8 cellular contexts compared by ENCODE assay signal in genomic region chr18:48940854-48941531, GRCh38. TPM values are rescaled to one million over a fixed set of nuclear protein-coding genes. Genes with fewer than 3 reads are reported as not detected.
DNase-seq lines count a peak whose midpoint lies in the region; ATAC-seq, FAIRE-seq and TF ChIP-seq lines count a peak whose summit lies in the region.

No MANE protein-coding gene starts in this region.

- peak overlapping the region; percentile 65 for H3K4ac ChIP-seq in IMR-90 (ENCODE audit: low read depth, low read length)

- peak overlapping the region; percentile 3 to 65; a peak in 3 of 4 replicates for H4K8ac ChIP-seq in IMR-90 (ENCODE audit: low read depth in 2 of 2, low read length in 2 of 2)

- TF ChIP-seq POLR2A in IMR-90 (IDR thresholded peaks at IDR 0.05; ENCODE audit: low read depth, low read length) = no peak

- dilution Hi-C loops in IMR-90 (cut with HindIII; ENCODE audit: low sequenced_read_pairs, unreplicated experiment) = no loop called here

- peak overlapping the region; percentile 81 for H4K91ac ChIP-seq in IMR-90 (ENCODE audit: insufficient read depth, low read depth, low read length)

- H2BK5ac ChIP-seq in IMR-90 (ENCODE audit: low read depth, low read length, poor library complexity, severe bottlenecking) = peak overlapping the region; percentile 37

- no peak overlapping the region for H3K9ac ChIP-seq in IMR-90 (ENCODE audit: low read depth, low read length)

- H2BK20ac ChIP-seq in IMR-90 (ENCODE audit: low read depth, low read length) = peak overlapping the region; percentile 42

- in situ Hi-C loops in IMR-90 (cut with MboI; ENCODE audit: low sequenced_read_pairs) = loop anchor here (5.0 to 25.0 kb wide), 4 partner anchors 159 to 404 kb away; partner anchors contain the start of gene CTIF

- peak overlapping the region; percentile 59 for H2BK120ac ChIP-seq in IMR-90 (ENCODE audit: low read depth, low read length)

- intact Hi-C loops in IMR-90 (cut with micrococcal nuclease) = loop anchor here (2.0 to 5.0 kb wide), 2 partner anchors 18 to 114 kb away; no protein-coding TSS in a partner anchor

- TF ChIP-seq CTCF in IMR-90 (conservative IDR thresholded peaks at IDR 0.05; ENCODE audit: low read depth, low read length) = no peak
- no peak for TF ChIP-seq CTCF in fibroblast of pulmonary artery (IDR thresholded peaks at IDR 0.05; ENCODE audit: low read length, missing control alignments)

- H3K23ac ChIP-seq in IMR-90 (ENCODE audit: low read depth, low read length) = peak overlapping the region; percentile 69

- H3K18ac ChIP-seq in IMR-90 (ENCODE audit: low read depth, low read length) = peak overlapping the region; percentile 10; the same call in 1 of the 2 replicates

- peak overlapping the region; percentile 21; the same call in 1 of the 2 replicates for H3K14ac ChIP-seq in IMR-90 (replicated peaks; ENCODE audit: low read depth, low read length)

- H3K79me1 ChIP-seq in IMR-90 (ENCODE audit: low read depth in 1 of 2, low read length in 2 of 2) = peaks cover 4 to 88% of the 10 kb centered on the region in 2 experiments; a peak in 2 of 4 replicates

- H3K56ac ChIP-seq in IMR-90 (ENCODE audit: extremely low read depth, insufficient read depth, low read length) = peak overlapping the region; percentile 20; the same call in 1 of the 2 replicates

- H3K4me2 ChIP-seq in IMR-90 (ENCODE audit: low read depth, low read length) = peak overlapping the region; percentile 71

- peak overlapping the region; percentile 10; the same call in 1 of the 2 replicates for H4K5ac ChIP-seq in IMR-90 (ENCODE audit: low read depth, low read length)

- H2AK5ac ChIP-seq in IMR-90 (ENCODE audit: low read depth, low read length) = peak overlapping the region; percentile 52; the same call in 1 of the 2 replicates

- no peak overlapping the region for H2AFZ ChIP-seq in IMR-90 (replicated peaks; ENCODE audit: low read length, poor library complexity)

- 33% methylated on average over 8 of the region's 12 CpGs; no CpG with 5 or more reads in 1 of the 2 experiments for WGBS in IMR-90 (ENCODE audit: extremely low coverage in 2 of 2, insufficient read length in 1 of 2), 2 experiments

- DNase-seq in GM19239 (ENCODE audit: insufficient read length, low spot score) = no peak
- peak; percentile 45 for DNase-seq in IMR-90
- peak in 2 of 3 experiments; percentile 41 to 62 for DNase-seq in activated CD8-positive, alpha-beta memory T cell treated with anti-CD3 and anti-CD28 coated beads for 48 hours (ENCODE audit: low read depth in 2 of 3, low spot score in 2 of 3)
- no peak for DNase-seq in fibroblast of pulmonary artery (ENCODE audit: low read depth)
- peak; percentile 65 for DNase-seq in stimulated activated CD4-positive, alpha-beta T cell treated with anti-CD3 and anti-CD28 coated beads, Interleukin-2, amount 100 ng/mL, for 4 hours (ENCODE audit: low read depth)
- DNase-seq in HCEC 1CT = no peak
- no peak for DNase-seq in SHP77 treated with DMSO at 0.1 percent for 48 hours (lab: John Stamatoyannopoulos, UW)
- no peak for DNase-seq in SW 1271 (lab: John Stamatoyannopoulos, UW)

- FAIRE-seq in GM19239 (lab: Jason Lieb, UNC) = peak; percentile 97

- peaks cover 62% of the 10 kb centered on the region for H3K4me1 ChIP-seq in IMR-90 (ENCODE audit: control insufficient read depth, insufficient read depth, low read length)

- BruUV-seq in IMR-90 (replicated peaks; lab: Mats Ljungman, UMichigan) = no TSS peak

- peaks cover 50% of the 10 kb centered on the region for H3K9me1 ChIP-seq in IMR-90 (ENCODE audit: insufficient read depth, low read length)

- H3K9me3 ChIP-seq in IMR-90 (ENCODE audit: control insufficient read depth, insufficient read depth, low read length) = no peaks in the 10 kb centered on the region

- peaks cover 32% of the 10 kb centered on the region for H3K36me3 ChIP-seq in IMR-90 (ENCODE audit: control insufficient read depth, insufficient read depth, low read length)

- peak; percentile 33 for ATAC-seq in IMR-90 (ENCODE audit: low read depth)

- peak overlapping the region; percentile 42 for H3K27ac ChIP-seq in IMR-90 (ENCODE audit: insufficient read depth, low read length)

- POLR2A ChIA-PET in IMR-90 (lab: Charles Lee; ENCODE audit: unreplicated experiment) = interaction anchor here (0.5 to 0.8 kb wide), 2 partner anchors 11 to 347 kb away, joined by 3 to 9 read pairs; no protein-coding TSS in a partner anchor

- H3K4me3 ChIP-seq in IMR-90 (ENCODE audit: insufficient read depth, low read depth, low read length) = no peak overlapping the region
- H3K4me3 ChIP-seq in fibroblast of pulmonary artery (replicated peaks; ENCODE audit: low read depth, low read length) = peak overlapping the region; percentile 8

- no peaks in the 10 kb centered on the region for H3K27me3 ChIP-seq in IMR-90 (ENCODE audit: control insufficient read depth, insufficient read depth, low read length)

- CTCF ChIA-PET in IMR-90 (lab: Yijun Ruan, JAX) = interaction anchor here (0.6 to 0.7 kb wide), 2 partner anchors 112 to 467 kb away, joined by 3 to 4 read pairs; no protein-coding TSS in a partner anchor

- peak; percentile 17; the same call in 1 of the 2 replicates for TF ChIP-seq RAD21 in IMR-90 (IDR thresholded peaks at IDR 0.05; ENCODE audit: low read length)

- H2AK9ac ChIP-seq in IMR-90 (replicated peaks; ENCODE audit: low read depth, low read length, poor library complexity) = peak overlapping the region; percentile 2

- H4K20me1 ChIP-seq in IMR-90 (ENCODE audit: insufficient read depth, low read length) = peaks cover 97% of the 10 kb centered on the region

- H2BK15ac ChIP-seq in IMR-90 (ENCODE audit: low read depth, low read length) = peak overlapping the region; percentile 16; the same call in 1 of the 3 replicates

TF ChIP-seq in IMR-90, 13 proteins besides CTCF, POLR2A, EP300 and RAD21:
- TF ChIP-seq MAFK (IDR thresholded peaks at IDR 0.05; ENCODE audit: low read depth, low read length) = no peak
- TF ChIP-seq FOS (IDR thresholded peaks at IDR 0.05; ENCODE audit: low read depth, low read length) = no peak
- peak; percentile 45; the same call in 1 of the 2 replicates for TF ChIP-seq USF2 (IDR thresholded peaks at IDR 0.05; ENCODE audit: low read depth, low read length)
- TF ChIP-seq CHD1 (IDR thresholded peaks at IDR 0.05; ENCODE audit: low read depth, low read length) = no peak
- no peak for TF ChIP-seq RCOR1 (IDR thresholded peaks at IDR 0.05; ENCODE audit: insufficient replicate concordance, low read length)
TF ChIP-seq in IMR-90: peak in this region for 1.

RNA-seq across cellular contexts. Expression of gene SMAD7, which starts 9.8 kb away (rescaled TPM):
- total RNA-seq in IMR-90 (2012; rRNA removed) = 13.3 and 15.8 TPM in 2 replicates
- 17.6 and 17.9 TPM in 2 replicates for polyA plus RNA-seq in IMR-90 (2012; rRNA removed)
- polyA plus RNA-seq in IMR-90 (2012; cell fraction: cytosol; rRNA removed) = 8.3 and 14.6 TPM in 2 replicates
- polyA plus RNA-seq in IMR-90 (2012; cell fraction: nucleus; rRNA removed; ENCODE audit: low replicate concordance) = 22.6 and 22.9 TPM in 2 replicates

Comparison
In these comparisons a context has a peak if more than half of its experiments do, and no peak if none do; other contexts are left out.
1. DNase-seq: peak in IMR-90 (single experiment), activated CD8-positive, alpha-beta memory T cell treated with anti-CD3 and anti-CD28 coated beads for 48 hours (2 of 3) and stimulated activated CD4-positive, alpha-beta T cell treated with anti-CD3 and anti-CD28 coated beads, Interleukin-2, amount 100 ng/mL, for 4 hours (single experiment); none in GM19239 (single experiment), fibroblast of pulmonary artery (single experiment), HCEC 1CT (single experiment), SHP77 treated with DMSO at 0.1 percent for 48 hours (single experiment) and SW 1271 (0 of 2).